ENCODE assay signal across 1 cellular context in genomic region chr3:33717866-33718594, GRCh38.
TF ChIP-seq lines count a peak whose summit lies in the region.

TSS of gene CLASP2 (minus strand) at chr3:33718254. CDS start at chr3:33718002, 252 bp downstream.

TF ChIP-seq in GM12878, 131 proteins besides CTCF, POLR2A, EP300 and RAD21 (continued from another document):
- TF ChIP-seq, protein P1, sequence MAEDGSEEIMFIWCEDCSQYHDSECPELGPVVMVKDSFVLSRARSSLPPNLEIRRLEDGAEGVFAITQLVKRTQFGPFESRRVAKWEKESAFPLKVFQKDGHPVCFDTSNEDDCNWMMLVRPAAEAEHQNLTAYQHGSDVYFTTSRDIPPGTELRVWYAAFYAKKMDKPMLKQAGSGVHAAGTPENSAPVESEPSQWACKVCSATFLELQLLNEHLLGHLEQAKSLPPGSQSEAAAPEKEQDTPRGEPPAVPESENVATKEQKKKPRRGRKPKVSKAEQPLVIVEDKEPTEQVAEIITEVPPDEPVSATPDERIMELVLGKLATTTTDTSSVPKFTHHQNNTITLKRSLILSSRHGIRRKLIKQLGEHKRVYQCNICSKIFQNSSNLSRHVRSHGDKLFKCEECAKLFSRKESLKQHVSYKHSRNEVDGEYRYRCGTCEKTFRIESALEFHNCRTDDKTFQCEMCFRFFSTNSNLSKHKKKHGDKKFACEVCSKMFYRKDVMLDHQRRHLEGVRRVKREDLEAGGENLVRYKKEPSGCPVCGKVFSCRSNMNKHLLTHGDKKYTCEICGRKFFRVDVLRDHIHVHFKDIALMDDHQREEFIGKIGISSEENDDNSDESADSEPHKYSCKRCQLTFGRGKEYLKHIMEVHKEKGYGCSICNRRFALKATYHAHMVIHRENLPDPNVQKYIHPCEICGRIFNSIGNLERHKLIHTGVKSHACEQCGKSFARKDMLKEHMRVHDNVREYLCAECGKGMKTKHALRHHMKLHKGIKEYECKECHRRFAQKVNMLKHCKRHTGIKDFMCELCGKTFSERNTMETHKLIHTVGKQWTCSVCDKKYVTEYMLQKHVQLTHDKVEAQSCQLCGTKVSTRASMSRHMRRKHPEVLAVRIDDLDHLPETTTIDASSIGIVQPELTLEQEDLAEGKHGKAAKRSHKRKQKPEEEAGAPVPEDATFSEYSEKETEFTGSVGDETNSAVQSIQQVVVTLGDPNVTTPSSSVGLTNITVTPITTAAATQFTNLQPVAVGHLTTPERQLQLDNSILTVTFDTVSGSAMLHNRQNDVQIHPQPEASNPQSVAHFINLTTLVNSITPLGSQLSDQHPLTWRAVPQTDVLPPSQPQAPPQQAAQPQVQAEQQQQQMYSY (CRISPR knock-in tag; IDR thresholded peaks at IDR 0.05), result no peak
- TF ChIP-seq CHD2 (IDR thresholded peaks at IDR 0.05; ENCODE audit: borderline replicate concordance, low read depth, low read length), result no peak
- no peak for TF ChIP-seq SUZ12 (IDR thresholded peaks at IDR 0.05; ENCODE audit: unreplicated experiment)
- TF ChIP-seq ZNF687 (IDR thresholded peaks at IDR 0.05), result peak; percentile 77
- 0 out of 2 replicates have a peak, but pooled peaks have one; percentile 54 for TF ChIP-seq ZNF24 (IDR thresholded peaks at IDR 0.05)
- no peak for TF ChIP-seq GABPA (IDR thresholded peaks at IDR 0.05; ENCODE audit: low read depth)
- TF ChIP-seq MYB (IDR thresholded peaks at IDR 0.05; ENCODE audit: borderline replicate concordance, low read depth, low read length), result no peak
- TF ChIP-seq, protein P2, sequence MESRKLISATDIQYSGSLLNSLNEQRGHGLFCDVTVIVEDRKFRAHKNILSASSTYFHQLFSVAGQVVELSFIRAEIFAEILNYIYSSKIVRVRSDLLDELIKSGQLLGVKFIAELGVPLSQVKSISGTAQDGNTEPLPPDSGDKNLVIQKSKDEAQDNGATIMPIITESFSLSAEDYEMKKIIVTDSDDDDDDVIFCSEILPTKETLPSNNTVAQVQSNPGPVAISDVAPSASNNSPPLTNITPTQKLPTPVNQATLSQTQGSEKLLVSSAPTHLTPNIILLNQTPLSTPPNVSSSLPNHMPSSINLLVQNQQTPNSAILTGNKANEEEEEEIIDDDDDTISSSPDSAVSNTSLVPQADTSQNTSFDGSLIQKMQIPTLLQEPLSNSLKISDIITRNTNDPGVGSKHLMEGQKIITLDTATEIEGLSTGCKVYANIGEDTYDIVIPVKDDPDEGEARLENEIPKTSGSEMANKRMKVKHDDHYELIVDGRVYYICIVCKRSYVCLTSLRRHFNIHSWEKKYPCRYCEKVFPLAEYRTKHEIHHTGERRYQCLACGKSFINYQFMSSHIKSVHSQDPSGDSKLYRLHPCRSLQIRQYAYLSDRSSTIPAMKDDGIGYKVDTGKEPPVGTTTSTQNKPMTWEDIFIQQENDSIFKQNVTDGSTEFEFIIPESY (IDR thresholded peaks at IDR 0.05), result no peak
- no peak for TF ChIP-seq ESRRA (IDR thresholded peaks at IDR 0.05; ENCODE audit: low read length)
- 0 out of 2 replicates have a peak, but pooled peaks have one; percentile 16 for TF ChIP-seq IRF4 (IDR thresholded peaks at IDR 0.05; ENCODE audit: low read depth, low read length)
- no peak for TF ChIP-seq STAT3 (IDR thresholded peaks at IDR 0.05; ENCODE audit: low read depth, low read length)
- TF ChIP-seq JUNB (IDR thresholded peaks at IDR 0.05), result no peak
- no peak for TF ChIP-seq MEF2A (IDR thresholded peaks at IDR 0.05; ENCODE audit: insufficient read depth, low read depth, low read length)
- no peak for TF ChIP-seq USF2 (IDR thresholded peaks at IDR 0.05; ENCODE audit: borderline replicate concordance, low read depth, low read length)
- no peak for TF ChIP-seq SUPT20H (IDR thresholded peaks at IDR 0.05; ENCODE audit: borderline replicate concordance, control insufficient read depth, low read depth, low read length)
- 0 out of 2 replicates have a peak, but pooled peaks have one; percentile 50 for TF ChIP-seq MTA2 (IDR thresholded peaks at IDR 0.05; ENCODE audit: low read depth)
- 0 out of 2 replicates have a peak, but pooled peaks have one; percentile 46 for TF ChIP-seq MLLT1 (IDR thresholded peaks at IDR 0.05)
- TF ChIP-seq E2F4 (IDR thresholded peaks at IDR 0.05; ENCODE audit: low read depth, low read length), result no peak
- TF ChIP-seq ZBED1 (IDR thresholded peaks at IDR 0.05; ENCODE audit: borderline replicate concordance), result no peak
- no peak for TF ChIP-seq BCL11A (IDR thresholded peaks at IDR 0.05; ENCODE audit: low read depth, low read length)
- TF ChIP-seq WRNIP1 (IDR thresholded peaks at IDR 0.05; ENCODE audit: borderline replicate concordance, low read depth, low read length), result no peak
- no peak for TF ChIP-seq ZNF274 (IDR thresholded peaks at IDR 0.05; ENCODE audit: insufficient read depth, insufficient read length)
- TF ChIP-seq, protein P3, sequence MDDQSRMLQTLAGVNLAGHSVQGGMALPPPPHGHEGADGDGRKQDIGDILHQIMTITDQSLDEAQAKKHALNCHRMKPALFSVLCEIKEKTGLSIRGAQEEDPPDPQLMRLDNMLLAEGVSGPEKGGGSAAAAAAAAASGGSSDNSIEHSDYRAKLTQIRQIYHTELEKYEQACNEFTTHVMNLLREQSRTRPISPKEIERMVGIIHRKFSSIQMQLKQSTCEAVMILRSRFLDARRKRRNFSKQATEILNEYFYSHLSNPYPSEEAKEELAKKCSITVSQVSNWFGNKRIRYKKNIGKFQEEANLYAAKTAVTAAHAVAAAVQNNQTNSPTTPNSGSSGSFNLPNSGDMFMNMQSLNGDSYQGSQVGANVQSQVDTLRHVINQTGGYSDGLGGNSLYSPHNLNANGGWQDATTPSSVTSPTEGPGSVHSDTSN (IDR thresholded peaks at IDR 0.05; ENCODE audit: insufficient replicate concordance, low read depth, low read length), result no peak
- peak; percentile 72 for TF ChIP-seq YY1 (IDR thresholded peaks at IDR 0.05; ENCODE audit: low read depth, low read length)
- peak; percentile 62; the same call in 2 of the 3 replicates for TF ChIP-seq POU2F2 (IDR thresholded peaks at IDR 0.05; ENCODE audit: borderline replicate concordance, low read depth, low read length)
- no peak for TF ChIP-seq CHD4 (IDR thresholded peaks at IDR 0.05)
- peak; percentile 61 for TF ChIP-seq EED (IDR thresholded peaks at IDR 0.05; ENCODE audit: low read depth)
- TF ChIP-seq SRF (IDR thresholded peaks at IDR 0.05; ENCODE audit: low read depth in 2 of 2, low read length in 2 of 2), result no peak
- peak; percentile 80 for TF ChIP-seq POLR2AphosphoS5 (IDR thresholded peaks at IDR 0.05; ENCODE audit: low read length)
- no peak for TF ChIP-seq SREBF2 (IDR thresholded peaks at IDR 0.05; ENCODE audit: low read length)
- TF ChIP-seq, protein P4, sequence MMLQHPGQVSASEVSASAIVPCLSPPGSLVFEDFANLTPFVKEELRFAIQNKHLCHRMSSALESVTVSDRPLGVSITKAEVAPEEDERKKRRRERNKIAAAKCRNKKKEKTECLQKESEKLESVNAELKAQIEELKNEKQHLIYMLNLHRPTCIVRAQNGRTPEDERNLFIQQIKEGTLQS (IDR thresholded peaks at IDR 0.05; ENCODE audit: borderline replicate concordance, extremely low read depth, low read depth, low read length), result no peak
- TF ChIP-seq PML (IDR thresholded peaks at IDR 0.05; ENCODE audit: low read length), result peak; percentile 73; the same call in 1 of the 2 replicates
- no peak for TF ChIP-seq SMAD5 (IDR thresholded peaks at IDR 0.05; ENCODE audit: low read depth)
- no peak for TF ChIP-seq NFYA (IDR thresholded peaks at IDR 0.05; ENCODE audit: borderline replicate concordance, low read depth, low read length)
- no peak for TF ChIP-seq JUND (IDR thresholded peaks at IDR 0.05; ENCODE audit: low read depth, low read length)
- TF ChIP-seq NRF1 (conservative IDR thresholded peaks at IDR 0.05; ENCODE audit: low read depth, low read length), result no peak
- no peak for TF ChIP-seq SMC3 (IDR thresholded peaks at IDR 0.05; ENCODE audit: borderline replicate concordance, low read length)
- no peak for TF ChIP-seq TCF12 (IDR thresholded peaks at IDR 0.05; ENCODE audit: low read depth, low read length)
- no peak for TF ChIP-seq HDAC2 (IDR thresholded peaks at IDR 0.05)
- TF ChIP-seq FOXM1 (IDR thresholded peaks at IDR 0.05; ENCODE audit: low read depth, low read length), result no peak; the same call in 1 of the 2 replicates
- no peak for TF ChIP-seq ZBTB4 (CRISPR knock-in tag; IDR thresholded peaks at IDR 0.05)
- TF ChIP-seq IKZF1 (conservative IDR thresholded peaks at IDR 0.05), result peak; percentile 74
- no peak for TF ChIP-seq MAX (IDR thresholded peaks at IDR 0.05; ENCODE audit: low read depth, low read length)
- 0 out of 2 replicates have a peak, but pooled peaks have one; percentile 11 for TF ChIP-seq HCFC1 (IDR thresholded peaks at IDR 0.05; ENCODE audit: low read length)
- no peak for TF ChIP-seq KLF5 (IDR thresholded peaks at IDR 0.05; ENCODE audit: partially characterized antibody)
